Comparison of ENCODE assay signal across 11 cellular contexts in the genomic region with DNA sequence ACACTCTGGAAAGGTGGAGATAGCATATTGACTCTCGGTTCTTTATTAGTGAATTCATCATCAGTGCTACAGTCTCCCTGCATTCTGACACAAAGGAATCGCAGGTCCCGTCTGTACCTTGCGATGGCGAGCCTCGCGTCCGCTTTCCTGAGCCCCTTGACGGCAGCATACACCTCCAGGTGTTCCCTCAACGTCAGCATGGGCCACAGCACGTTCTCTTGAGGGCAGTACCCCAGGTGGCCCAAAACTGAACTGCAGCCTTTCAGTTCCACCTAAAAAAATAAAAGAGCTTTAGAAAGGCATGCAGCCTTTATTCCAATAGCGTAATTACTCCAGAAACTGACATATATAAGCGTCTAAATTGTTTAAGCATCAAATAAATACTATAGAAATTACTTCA. TPM values are rescaled to one million over a fixed set of nuclear protein-coding genes. Genes with fewer than 3 reads are reported as not detected.
DNase-seq lines count a peak whose midpoint lies in the region; ATAC-seq and TF ChIP-seq lines count a peak whose summit lies in the region.
"Had no signal": no experiment of that assay in that cellular context is flagged by ENCODE, and none has a peak within 500 bp of the region (broad histone marks: within the 10 kb centered on the region; RNA-seq: fewer than 3 reads in every experiment).

No MANE protein-coding gene starts in this region.

- peaks cover 11% of the 10 kb centered on the region for H3K4me1 Mint-ChIP-seq in endothelial cell (ENCODE audit: unreplicated experiment)
- no peaks in the 10 kb centered on the region for H3K4me1 Mint-ChIP-seq in activated T-cell treated with anti-CD3 and anti-CD28 coated beads, Interleukin-2, amount 50 U/mL, for 72 hours (ENCODE audit: low read depth)

- H3K4me3 Mint-ChIP-seq in endothelial cell (ENCODE audit: unreplicated experiment) = no peak overlapping the region
- no peak overlapping the region for H3K4me3 Mint-ChIP-seq in activated T-cell treated with anti-CD3 and anti-CD28 coated beads, Interleukin-2, amount 50 U/mL, for 72 hours

- peak; percentile 86 for TF ChIP-seq CTCF in endothelial cell (IDR thresholded peaks at IDR 0.05; ENCODE audit: unreplicated experiment)
- peak; percentile 51 for TF ChIP-seq CTCF in retinal pigment epithelial cell (conservative IDR thresholded peaks at IDR 0.05; ENCODE audit: low read depth, low read length)

- peaks cover 1% of the 10 kb centered on the region for H3K27me3 Mint-ChIP-seq in endothelial cell (ENCODE audit: unreplicated experiment)
- H3K27me3 Mint-ChIP-seq in activated T-cell treated with anti-CD3 and anti-CD28 coated beads, Interleukin-2, amount 50 U/mL, for 72 hours (ENCODE audit: low read depth) = peaks cover 5% of the 10 kb centered on the region

- no peak overlapping the region for H3K4me3 ChIP-seq in retinal pigment epithelial cell (ENCODE audit: low read length)
- H3K4me3 ChIP-seq: left lung had no signal

- DNase-seq in NCI-H2171 treated with DMSO at 0.1 percent for 48 hours (lab: John Stamatoyannopoulos, UW) (peak; percentile 32), NCI-H2171 (lab: John Stamatoyannopoulos, UW) (no peak), NCI-H748 (lab: John Stamatoyannopoulos, UW; ENCODE audit: unreplicated experiment) (peak; percentile 85), endothelial cell (ENCODE audit: low spot score) (peak; percentile 21), retinal pigment epithelial cell (ENCODE audit: low read depth) (no peak)
- DNase-seq in activated T-cell treated with anti-CD3 and anti-CD28 coated beads, Interleukin-2, amount 50 U/mL, for 72 hours = no peak
- no peak for DNase-seq in stimulated activated CD4-positive, alpha-beta T cell treated with anti-CD3 and anti-CD28 coated beads, Interleukin-4, amount 100 ng/mL, for 1 hour
- DNase-seq: ACHN, cortex of kidney, left lung had no signal

- ATAC-seq in activated T-cell treated with anti-CD3 and anti-CD28 coated beads, Interleukin-2, amount 50 U/mL, for 72 hours (replicated peaks in 1 of 2) = no peak
- no peak for ATAC-seq in GM21786 (IDR thresholded peaks at IDR 0.05; ENCODE audit: unreplicated experiment)
- ATAC-seq: left lung had no signal

- H3K36me3 Mint-ChIP-seq in endothelial cell (ENCODE audit: low read depth, unreplicated experiment) = peaks cover 12% of the 10 kb centered on the region
- peaks cover 0 to 2% of the 10 kb centered on the region in 2 donors for H3K36me3 Mint-ChIP-seq in activated T-cell treated with anti-CD3 and anti-CD28 coated beads, Interleukin-2, amount 50 U/mL, for 72 hours (ENCODE audit: insufficient read depth in 2 of 2)

- H3K27ac Mint-ChIP-seq in endothelial cell (ENCODE audit: unreplicated experiment) = no peak overlapping the region
- H3K27ac Mint-ChIP-seq in activated T-cell treated with anti-CD3 and anti-CD28 coated beads, Interleukin-2, amount 50 U/mL, for 72 hours = no peak overlapping the region

- no peaks in the 10 kb centered on the region for H3K9me3 Mint-ChIP-seq in endothelial cell (ENCODE audit: unreplicated experiment)
- H3K9me3 Mint-ChIP-seq in activated T-cell treated with anti-CD3 and anti-CD28 coated beads, Interleukin-2, amount 50 U/mL, for 72 hours = peaks cover 1 to 5% of the 10 kb centered on the region in 2 donors

RNA-seq across cellular contexts. Expression of a gene that starts 24.2 kb away (rescaled TPM):
- total RNA-seq in endothelial cell (ENCODE audit: unreplicated experiment) = 0.23 TPM
- total RNA-seq in activated T-cell treated with anti-CD3 and anti-CD28 coated beads, Interleukin-2, amount 50 U/mL, for 72 hours = under 1 TPM; 0.09 to 0.17 TPM

RNA-seq across cellular contexts. Expression of a gene that starts 56.8 kb away (rescaled TPM):
- total RNA-seq in endothelial cell (ENCODE audit: unreplicated experiment) = 0.38 TPM
- under 1 TPM; 0.22 to 0.37 TPM for total RNA-seq in activated T-cell treated with anti-CD3 and anti-CD28 coated beads, Interleukin-2, amount 50 U/mL, for 72 hours

Comparison
In these comparisons a context has a peak if more than half of its experiments do, and no peak if none do; other contexts are left out.
1. DNase-seq: peak in NCI-H2171 treated with DMSO at 0.1 percent for 48 hours (single experiment), NCI-H748 (single experiment) and endothelial cell (single experiment); none in NCI-H2171 (single experiment), retinal pigment epithelial cell (single experiment), activated T-cell treated with anti-CD3 and anti-CD28 coated beads, Interleukin-2, amount 50 U/mL, for 72 hours (0 of 2) and stimulated activated CD4-positive, alpha-beta T cell treated with anti-CD3 and anti-CD28 coated beads, Interleukin-4, amount 100 ng/mL, for 1 hour (single experiment).